Comparison of ENCODE assay signal across 12 cellular contexts in genomic region chr5:114838937-114839336, GRCh38.
A peak's percentile ranks its signal among the peaks of the same experiment; 100 is the strongest.
DNase-seq lines count a peak whose midpoint lies in the region; TF ChIP-seq lines count a peak whose summit lies in the region.
"Had no signal": no experiment of that assay in that cellular context is flagged by ENCODE, and none has a peak within 500 bp of the region (broad histone marks: within the 10 kb centered on the region; RNA-seq: fewer than 3 reads in every experiment).

No MANE protein-coding gene starts in this region.

- intact Hi-C loops in esophagus muscularis mucosa (cut with DNase I) (no loop called here), prostate gland (cut with DNase I) (no loop called here), adrenal gland (cut with DNase I) (no loop called here)

- H3K27me3 ChIP-seq in esophagus muscularis mucosa: no peaks in the 10 kb centered on the region
- H3K27me3 ChIP-seq in prostate gland (replicated peaks; ENCODE audit: insufficient read depth): no peaks in the 10 kb centered on the region
- no peaks in the 10 kb centered on the region for H3K27me3 ChIP-seq in adrenal gland

- H3K27ac ChIP-seq in C4-2B (peak overlapping the region; percentile 81), esophagus muscularis mucosa (replicated peaks in 1 of 4) (peak overlapping the region in 3 of 4 donors; percentile 3 to 67 (median 47)), prostate gland (peak overlapping the region in 1 of 2 donors; percentile 46), adrenal gland (no peak overlapping the region)

- no peak for TF ChIP-seq EP300 in esophagus muscularis mucosa (IDR thresholded peaks at IDR 0.05)

- H3K4me1 ChIP-seq in esophagus muscularis mucosa (peaks cover 0 to 19% (median 9%) of the 10 kb centered on the region in 4 donors), prostate gland (replicated peaks) (no peaks in the 10 kb centered on the region), adrenal gland (replicated peaks in 1 of 2) (no peaks in the 10 kb centered on the region)
- H3K4me1 ChIP-seq: HAP-1 had no signal

- no peaks in the 10 kb centered on the region for H3K9me3 ChIP-seq in esophagus muscularis mucosa
- no peaks in the 10 kb centered on the region for H3K9me3 ChIP-seq in prostate gland
- peaks cover 0 to 4% (median 0%) of the 10 kb centered on the region in 3 donors for H3K9me3 ChIP-seq in adrenal gland (replicated peaks in 1 of 3)
- H3K9me3 ChIP-seq: HAP-1 had no signal

- TF ChIP-seq POLR2A in esophagus muscularis mucosa (IDR thresholded peaks at IDR 0.05; ENCODE audit: low read depth) (no peak), prostate gland (IDR thresholded peaks at IDR 0.05) (no peak), adrenal gland (IDR thresholded peaks at IDR 0.05) (no peak)

- WGBS in esophagus muscularis mucosa: 50% methylated on average over 2 of the region's 2 CpGs
- 55% methylated on average over 2 of the region's 2 CpGs for WGBS in prostate gland
- 68 to 86% (median 79%) methylated on average over 2 of the region's 2 CpGs for WGBS in adrenal gland, 4 donors

- H3K36me3 ChIP-seq in esophagus muscularis mucosa: no peaks in the 10 kb centered on the region
- H3K36me3 ChIP-seq in prostate gland: no peaks in the 10 kb centered on the region
- no peaks in the 10 kb centered on the region for H3K36me3 ChIP-seq in adrenal gland (replicated peaks in 1 of 2)
- H3K36me3 ChIP-seq: HAP-1 had no signal

- no peak for TF ChIP-seq CTCF in C4-2B (conservative IDR thresholded peaks at IDR 0.05)
- no peak for TF ChIP-seq CTCF in LNCaP clone FGC (IDR thresholded peaks at IDR 0.05; ENCODE audit: control insufficient read depth, extremely low read depth, insufficient read depth)
- no peak for TF ChIP-seq CTCF in esophagus muscularis mucosa (IDR thresholded peaks at IDR 0.05)
- TF ChIP-seq CTCF in prostate gland (IDR thresholded peaks at IDR 0.05): no peak
- no peak for TF ChIP-seq CTCF in adrenal gland (IDR thresholded peaks at IDR 0.05)

- DNase-seq in LNCaP clone FGC (ENCODE audit: low read depth) (peak; percentile 87), esophagus muscularis mucosa (ENCODE audit: extremely low spot score) (no peak), prostate gland (ENCODE audit: low spot score) (peak; percentile 77), NCI-H774 (lab: John Stamatoyannopoulos, UW) (no peak), adrenal gland (no peak)
- no peak for DNase-seq in activated CD8-positive, alpha-beta memory T cell treated with anti-CD3 and anti-CD28 coated beads, Interleukin-2, amount 50 U/mL, for 4 hours
- DNase-seq: CD4-positive, alpha-beta memory T cell; DMS153; DMS79; GF-D8 had no signal

- H3K4me3 ChIP-seq in LNCaP clone FGC (ENCODE audit: low read depth, low read length) (no peak overlapping the region), esophagus muscularis mucosa (no peak overlapping the region), prostate gland (no peak overlapping the region), adrenal gland (no peak overlapping the region)
- H3K4me3 ChIP-seq: HAP-1 had no signal

Comparison
In these comparisons a context has a peak if more than half of its experiments do, and no peak if none do; other contexts are left out.
1. H3K27ac ChIP-seq: peak in C4-2B (single experiment) and esophagus muscularis mucosa (3 of 4); none in adrenal gland (0 of 5).
2. DNase-seq: peak in LNCaP clone FGC (single experiment) and prostate gland (single experiment); none in esophagus muscularis mucosa (single experiment), activated CD8-positive, alpha-beta memory T cell treated with anti-CD3 and anti-CD28 coated beads, Interleukin-2, amount 50 U/mL, for 4 hours (single experiment), NCI-H774 (single experiment) and adrenal gland (0 of 7).